In genomic region chr2:78540255-78540654, GRCh38 we compare ENCODE assay signal across 19 cellular contexts.
A peak's percentile ranks its signal among the peaks of the same experiment; 100 is the strongest.
DNase-seq lines count a peak whose midpoint lies in the region; ATAC-seq and TF ChIP-seq lines count a peak whose summit lies in the region.
"Had no signal": no experiment of that assay in that cellular context is flagged by ENCODE, and none has a peak within 500 bp of the region (broad histone marks: within the 10 kb centered on the region; RNA-seq: fewer than 3 reads in every experiment).

No MANE protein-coding gene starts in this region.

- H3K4me3 ChIP-seq in endodermal cell (ENCODE audit: low read length): no peak overlapping the region
- H3K4me3 ChIP-seq: BLaER1 treated with 17β-estradiol and CSF1 and Interleukin-3, amounts not matched to agents 10 nM and 100 nM; GM23248 had no signal

- no peak overlapping the region for H3K9ac ChIP-seq in endodermal cell (ENCODE audit: extremely low read depth, low read length, poor library complexity, severe bottlenecking)
- H3K9ac ChIP-seq: BLaER1 treated with 17β-estradiol and CSF1 and Interleukin-3, amounts not matched to agents 10 nM and 100 nM; GM23248 had no signal

- H3K27ac ChIP-seq in endodermal cell (ENCODE audit: low read depth, low read length): no peak overlapping the region
- H3K27ac ChIP-seq: BLaER1 treated with 17β-estradiol and CSF1 and Interleukin-3, amounts not matched to agents 10 nM and 100 nM; GM23248 had no signal

- WGBS in endodermal cell (ENCODE audit: insufficient coverage in 1 of 2, insufficient read length in 1 of 2), 2 experiments: 57 to 71% methylated on average over 2 of the region's 2 CpGs

- DNase-seq in NCI-H748 (lab: John Stamatoyannopoulos, UW; ENCODE audit: unreplicated experiment) (peak; percentile 5), NCI-H748 treated with DMSO at 0.1 percent for 48 hours (lab: John Stamatoyannopoulos, UW) (no peak), HuH-7.5 (ENCODE audit: low spot score) (peak; percentile 5), RPMI8226 (peak; percentile 14), endodermal cell (no peak), NCI-H1417 treated with DMSO at 0.1 percent for 48 hours (lab: John Stamatoyannopoulos, UW) (no peak)
- DNase-seq: ACHN; Calu3; CD4-positive, CD25-positive, alpha-beta regulatory T cell; DMS 273 treated with DMSO at 0.1 percent for 48 hours; DMS79 treated with DMSO at 0.1 percent for 48 hours; EL; GDM1; GM23248; IMR-90; KG1 had no signal

- no peak overlapping the region for H3K27ac Mint-ChIP-seq in endodermal cell
- H3K27ac Mint-ChIP-seq: CD4-positive, CD25-positive, alpha-beta regulatory T cell had no signal

- no peak for TF ChIP-seq CTCF in endodermal cell (conservative IDR thresholded peaks at IDR 0.05)

- ATAC-seq in HG03432 (IDR thresholded peaks at IDR 0.05; ENCODE audit: unreplicated experiment): no peak
- no peak for ATAC-seq in GM19023 (IDR thresholded peaks at IDR 0.05; ENCODE audit: unreplicated experiment)

- H3K4me1 ChIP-seq in endodermal cell (ENCODE audit: control insufficient read depth, insufficient read depth, low read length): no peaks in the 10 kb centered on the region
- H3K4me1 ChIP-seq: BLaER1 treated with 17β-estradiol and CSF1 and Interleukin-3, amounts not matched to agents 10 nM and 100 nM had no signal

- H3K4me3 Mint-ChIP-seq in endodermal cell: peak overlapping the region; percentile 59
- H3K4me3 Mint-ChIP-seq: CD4-positive, CD25-positive, alpha-beta regulatory T cell had no signal

- H3K36me3 ChIP-seq in endodermal cell (ENCODE audit: control insufficient read depth, insufficient read depth, low read length): no peaks in the 10 kb centered on the region
- H3K36me3 ChIP-seq: BLaER1 treated with 17β-estradiol and CSF1 and Interleukin-3, amounts not matched to agents 10 nM and 100 nM had no signal

- no peaks in the 10 kb centered on the region for H3K27me3 ChIP-seq in endodermal cell (ENCODE audit: control insufficient read depth, insufficient read depth, low read length, poor library complexity, severe bottlenecking)
- H3K27me3 ChIP-seq: BLaER1 treated with 17β-estradiol and CSF1 and Interleukin-3, amounts not matched to agents 10 nM and 100 nM had no signal

- peaks cover 13% of the 10 kb centered on the region for H3K9me3 Mint-ChIP-seq in endodermal cell

- H3K27me3 Mint-ChIP-seq in endodermal cell (ENCODE audit: insufficient read depth): no peaks in the 10 kb centered on the region
- H3K27me3 Mint-ChIP-seq: CD4-positive, CD25-positive, alpha-beta regulatory T cell had no signal

- H3K36me3 Mint-ChIP-seq in endodermal cell (ENCODE audit: low read depth): no peaks in the 10 kb centered on the region
- H3K36me3 Mint-ChIP-seq: CD4-positive, CD25-positive, alpha-beta regulatory T cell had no signal

- no peaks in the 10 kb centered on the region for H3K9me3 ChIP-seq in endodermal cell (ENCODE audit: control insufficient read depth, low read length)

- no peaks in the 10 kb centered on the region for H3K4me1 Mint-ChIP-seq in endodermal cell
- H3K4me1 Mint-ChIP-seq: CD4-positive, CD25-positive, alpha-beta regulatory T cell had no signal

Comparison
In these comparisons a context has a peak if more than half of its experiments do, and no peak if none do; other contexts are left out.
1. DNase-seq: peak in NCI-H748 (single experiment), HuH-7.5 (single experiment) and RPMI8226 (single experiment); none in NCI-H748 treated with DMSO at 0.1 percent for 48 hours (single experiment), endodermal cell (single experiment) and NCI-H1417 treated with DMSO at 0.1 percent for 48 hours (single experiment).